In the genomic region with DNA sequence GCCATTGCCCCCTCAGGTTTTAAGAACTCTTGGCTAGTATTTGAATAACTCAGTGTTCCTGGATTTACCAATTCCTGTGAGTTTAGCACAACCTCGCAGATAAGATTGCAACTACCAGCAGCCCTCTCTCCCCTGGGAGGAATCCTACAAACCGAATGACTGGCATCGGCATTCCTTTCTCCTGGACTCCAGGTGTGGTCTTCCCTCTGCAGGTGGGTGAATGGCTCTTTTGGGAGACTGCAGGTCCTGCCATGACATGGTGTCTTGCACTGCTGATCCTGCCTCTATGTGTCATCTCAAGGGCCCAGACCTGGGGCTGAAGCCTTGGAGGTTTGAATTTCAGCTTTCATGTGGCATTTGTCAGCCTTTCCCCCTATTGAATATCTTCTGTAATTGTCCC, we compare ENCODE assay signal across 25 cellular contexts.
A peak's percentile ranks its signal among the peaks of the same experiment; 100 is the strongest.
DNase-seq lines count a peak whose midpoint lies in the region; ATAC-seq, FAIRE-seq and TF ChIP-seq lines count a peak whose summit lies in the region.
"Had no signal": no experiment of that assay in that cellular context is flagged by ENCODE, and none has a peak within 500 bp of the region (broad histone marks: within the 10 kb centered on the region; RNA-seq: fewer than 3 reads in every experiment).

No MANE protein-coding gene starts in this region.

- H2BK5ac ChIP-seq in neuronal stem cell (ENCODE audit: low read length), result no peak overlapping the region

- peak overlapping the region; percentile 50 for H3K27ac ChIP-seq in neuronal stem cell (replicated peaks; ENCODE audit: low read length)
- no peak overlapping the region for H3K27ac ChIP-seq in tibial artery
- H3K27ac ChIP-seq in HepG2 (ENCODE audit: extremely low read length, insufficient read depth, low read length), result no peak overlapping the region
- H3K27ac ChIP-seq: A549; BLaER1 treated with 17β-estradiol and CSF1 and Interleukin-3, amounts not matched to agents 10 nM and 100 nM had no signal

- no peaks in the 10 kb centered on the region for H4K20me1 ChIP-seq in HepG2 (ENCODE audit: insufficient read depth, low read length)

- no peak overlapping the region for H4K8ac ChIP-seq in neuronal stem cell (ENCODE audit: low read depth, low read length)

- no peak overlapping the region for H3K18ac ChIP-seq in neuronal stem cell (ENCODE audit: low read length)

- H3K4me1 Mint-ChIP-seq in chondrocyte (ENCODE audit: low read depth), result peaks cover 88% of the 10 kb centered on the region
- H3K4me1 Mint-ChIP-seq: CD14-positive monocyte; CD8-positive, alpha-beta memory T cell had no signal

- TF ChIP-seq EP300 in HepG2 (IDR thresholded peaks at IDR 0.05; ENCODE audit: low read depth in 2 of 2, low read length in 2 of 2), result no peak
- TF ChIP-seq EP300 in HepG2 (CRISPR knock-in tag; IDR thresholded peaks at IDR 0.05; ENCODE audit: borderline replicate concordance), result no peak

- peak overlapping the region; percentile 18 for H3K27ac Mint-ChIP-seq in chondrocyte (ENCODE audit: unreplicated experiment)
- H3K27ac Mint-ChIP-seq: CD4-positive, alpha-beta T cell; CD8-positive, alpha-beta memory T cell; HFFc6 had no signal

- no peak for TF ChIP-seq RAD21 in HepG2 (CRISPR knock-in tag; IDR thresholded peaks at IDR 0.05)

- intact Hi-C loops in tibial artery (cut with DNase I; ENCODE audit: low total_unique reads), result no loop called here
- intact Hi-C loops in HepG2 (cut with micrococcal nuclease; ENCODE audit: unreplicated experiment), result no loop called here

- no peaks in the 10 kb centered on the region for H3K27me3 ChIP-seq in neuronal stem cell (ENCODE audit: control insufficient read depth in 3 of 3, insufficient read depth in 3 of 3, low read depth in 1 of 3, low read length in 3 of 3)
- no peaks in the 10 kb centered on the region for H3K27me3 ChIP-seq in skeletal muscle satellite cell (ENCODE audit: control insufficient read depth, insufficient read depth, low read length)
- no peaks in the 10 kb centered on the region for H3K27me3 ChIP-seq in tibial artery
- peaks cover 7 to 63% of the 10 kb centered on the region in 2 experiments; a peak in 4 of 5 replicates for H3K27me3 ChIP-seq in HepG2 (ENCODE audit: control insufficient read depth in 1 of 2, insufficient read depth in 2 of 2, low read length in 2 of 2)

- ATAC-seq in HepG2, result no peak
- ATAC-seq: A549 had no signal

- no peak overlapping the region for H2BK120ac ChIP-seq in neuronal stem cell (ENCODE audit: low read depth, low read length)

- no peaks in the 10 kb centered on the region for H3K27me3 Mint-ChIP-seq in chondrocyte (ENCODE audit: low read depth)

- H3K4me3 ChIP-seq in neuronal stem cell (ENCODE audit: low read length in 2 of 2), result no peak overlapping the region
- no peak overlapping the region for H3K4me3 ChIP-seq in skeletal muscle satellite cell (ENCODE audit: low read length)
- no peak overlapping the region for H3K4me3 ChIP-seq in tibial artery
- H3K4me3 ChIP-seq in HepG2 (replicated peaks in 1 of 3; ENCODE audit: insufficient read depth in 1 of 3, low read depth in 2 of 3, low read length in 3 of 3), result no peak overlapping the region
- H3K4me3 ChIP-seq: A549; BLaER1 treated with 17β-estradiol and CSF1 and Interleukin-3, amounts not matched to agents 10 nM and 100 nM; HAP-1 had no signal

- no peaks in the 10 kb centered on the region for H3K79me2 ChIP-seq in HepG2 (ENCODE audit: insufficient read depth, low read length)

- H2BK12ac ChIP-seq in neuronal stem cell (ENCODE audit: low read length), result no peak overlapping the region

- POLR2A ChIA-PET in HepG2 (lab: Yijun Ruan, JAX) (no interaction called here), GM10248 (lab: Yijun Ruan, JAX) (no interaction called here)

- no peak for FAIRE-seq in HepG2 (lab: Jason Lieb, UNC)
- FAIRE-seq: A549, D721Med, GM12891, GM18507, H54 had no signal

- no peak overlapping the region for H3K23ac ChIP-seq in neuronal stem cell (ENCODE audit: low read depth, low read length, poor library complexity)

- H3K36me3 Mint-ChIP-seq in chondrocyte (ENCODE audit: low read depth), result peaks cover 2% of the 10 kb centered on the region
- H3K36me3 Mint-ChIP-seq: CD14-positive monocyte; CD8-positive, alpha-beta memory T cell had no signal

- no peak for TF ChIP-seq CTCF in chondrocyte (IDR thresholded peaks at IDR 0.05)
- TF ChIP-seq CTCF in tibial artery (IDR thresholded peaks at IDR 0.05), result no peak
- TF ChIP-seq CTCF in HepG2 (CRISPR knock-in tag; IDR thresholded peaks at IDR 0.05), result no peak
- TF ChIP-seq CTCF in GM10248 (IDR thresholded peaks at IDR 0.05; ENCODE audit: control extremely low read depth, extremely low read depth, low read depth, missing control alignments), result no peak

- CTCF ChIA-PET in HepG2 (lab: Yijun Ruan, JAX; ENCODE audit: low intra/inter-chr PET ratio, low total read pairs), result no interaction called here
- CTCF ChIA-PET in GM10248 (lab: Yijun Ruan, JAX), result no interaction called here

- no CpG with 5 or more reads among the region's 3 CpGs for WGBS in neuronal stem cell (ENCODE audit: extremely low coverage in 2 of 2, insufficient read length in 2 of 2, insufficient replicate concordance in 1 of 2), 2 donors
- WGBS in HepG2 (ENCODE audit: low lambda C conversion rate), result 0% methylated on average over 1 of the region's 3 CpGs

- no peaks in the 10 kb centered on the region for H3K79me1 ChIP-seq in neuronal stem cell (ENCODE audit: low read depth, low read length)

- no peaks in the 10 kb centered on the region for H3K9me3 Mint-ChIP-seq in chondrocyte (ENCODE audit: low read depth)
- H3K9me3 Mint-ChIP-seq: CD4-positive, alpha-beta T cell; HFFc6 had no signal

- no peak overlapping the region for H2BK15ac ChIP-seq in neuronal stem cell (ENCODE audit: low read length)

- peaks cover 2 to 33% of the 10 kb centered on the region in 2 donors for H3K36me3 ChIP-seq in neuronal stem cell (replicated peaks in 1 of 2; ENCODE audit: control insufficient read depth in 2 of 2, insufficient read depth in 2 of 2, low read length in 2 of 2)
- H3K36me3 ChIP-seq in skeletal muscle satellite cell (ENCODE audit: insufficient read depth, low read length), result no peaks in the 10 kb centered on the region
- no peaks in the 10 kb centered on the region for H3K36me3 ChIP-seq in tibial artery
- H3K36me3 ChIP-seq in HepG2 (replicated peaks in 1 of 2; ENCODE audit: control insufficient read depth in 1 of 2, insufficient read depth in 2 of 2, low read length in 2 of 2), result no peaks in the 10 kb centered on the region
- H3K36me3 ChIP-seq: BE2C; BLaER1 treated with 17β-estradiol and CSF1 and Interleukin-3, amounts not matched to agents 10 nM and 100 nM; HAP-1 had no signal

- no peak for TF ChIP-seq POLR2A in HepG2 (IDR thresholded peaks at IDR 0.05; ENCODE audit: insufficient read depth in 1 of 2, low read depth in 2 of 2, low read length in 2 of 2)

- H3K4ac ChIP-seq in neuronal stem cell (ENCODE audit: low read length), result no peak overlapping the region

- H3K4me2 ChIP-seq in neuronal stem cell (ENCODE audit: insufficient read depth, low read length, poor library complexity, severe bottlenecking) (no peak overlapping the region), skeletal muscle satellite cell (ENCODE audit: low read length) (no peak overlapping the region), HepG2 (ENCODE audit: low read depth, low read length) (no peak overlapping the region)
- H3K4me2 ChIP-seq: A549; BLaER1 treated with 17β-estradiol and CSF1 and Interleukin-3, amounts not matched to agents 10 nM and 100 nM had no signal

- H3K4me3 Mint-ChIP-seq in chondrocyte (ENCODE audit: unreplicated experiment), result no peak overlapping the region
- H3K4me3 Mint-ChIP-seq: CD14-positive monocyte; CD4-positive, alpha-beta T cell; CD8-positive, alpha-beta memory T cell; HFFc6 had no signal

- DNase-seq in chondrocyte (ENCODE audit: low spot score) (no peak), neuronal stem cell (ENCODE audit: low spot score) (no peak), tibial artery (no peak), HepG2 (ENCODE audit: low spot score) (no peak), GM10248 (ENCODE audit: extremely low spot score) (no peak)
- DNase-seq: 8988T; ACHN; AML-193; BE2C; CD4-positive, alpha-beta T cell; CD8-positive, alpha-beta memory T cell; DMS 273 treated with DMSO at 0.1 percent for 48 hours; DMS79; GDM1; GOT3; HFFc6 had no signal

- peaks cover 11 to 50% of the 10 kb centered on the region in 2 donors for H3K4me1 ChIP-seq in neuronal stem cell (ENCODE audit: control insufficient read depth in 2 of 2, insufficient read depth in 1 of 2, low read depth in 1 of 2, low read length in 2 of 2)
- peaks cover 73% of the 10 kb centered on the region for H3K4me1 ChIP-seq in skeletal muscle satellite cell (ENCODE audit: control insufficient read depth, insufficient read depth, low read length)
- peaks cover 0 to 6% (median 0%) of the 10 kb centered on the region in 4 donors for H3K4me1 ChIP-seq in tibial artery
- peaks cover 15% of the 10 kb centered on the region for H3K4me1 ChIP-seq in HepG2 (ENCODE audit: insufficient read depth, low read length)
- H3K4me1 ChIP-seq: A549, BE2C, HAP-1 had no signal

- no peak overlapping the region for H2AK5ac ChIP-seq in neuronal stem cell (ENCODE audit: low read depth, low read length)

- no peak overlapping the region for H4K91ac ChIP-seq in neuronal stem cell (ENCODE audit: low read depth, low read length, poor library complexity)

- no peaks in the 10 kb centered on the region for H3K9me3 ChIP-seq in neuronal stem cell (replicated peaks in 1 of 2; ENCODE audit: control insufficient read depth in 2 of 2, insufficient read depth in 1 of 2, low read depth in 1 of 2, low read length in 2 of 2)
- no peaks in the 10 kb centered on the region for H3K9me3 ChIP-seq in skeletal muscle satellite cell (replicated peaks; ENCODE audit: low read length)
- no peaks in the 10 kb centered on the region for H3K9me3 ChIP-seq in tibial artery
- H3K9me3 ChIP-seq in HepG2 (ENCODE audit: low read length), result no peaks in the 10 kb centered on the region
- H3K9me3 ChIP-seq: A549; BE2C; BLaER1 treated with 17β-estradiol and CSF1 and Interleukin-3, amounts not matched to agents 10 nM and 100 nM; HAP-1 had no signal

- no peak overlapping the region for H3K9ac ChIP-seq in neuronal stem cell (ENCODE audit: low read depth, low read length, poor library complexity)
- H3K9ac ChIP-seq in skeletal muscle satellite cell (ENCODE audit: low read depth, low read length), result peak overlapping the region; percentile 27
- no peak overlapping the region for H3K9ac ChIP-seq in HepG2 (ENCODE audit: insufficient read depth, low read depth, low read length)
- H3K9ac ChIP-seq: BLaER1 treated with 17β-estradiol and CSF1 and Interleukin-3, amounts not matched to agents 10 nM and 100 nM had no signal

- H3K14ac ChIP-seq in neuronal stem cell (ENCODE audit: low read length), result no peak overlapping the region

- in situ Hi-C loops in HepG2 (cut with HindIII; ENCODE audit: extremely low pct_ligation_motif_present, low pct_unique_long_range_greater_than_20kb), result no loop called here

- H2AFZ ChIP-seq in neuronal stem cell (ENCODE audit: low read length) (no peak overlapping the region), HepG2 (ENCODE audit: low read length) (no peak overlapping the region)

- no TSS peak for BruUV-seq in HepG2 (replicated peaks; lab: Mats Ljungman, UMichigan)

TF ChIP-seq in HepG2, 621 proteins besides CTCF, POLR2A, EP300 and RAD21:
- TF ChIP-seq ZFP1 (CRISPR knock-in tag; IDR thresholded peaks at IDR 0.05), result no peak
- no peak for TF ChIP-seq ZKSCAN1 (IDR thresholded peaks at IDR 0.05; ENCODE audit: low read length)
TF ChIP-seq in HepG2: peak in this region for 0.
